ENCODE assay signal across 2 cellular contexts in the genomic region with DNA sequence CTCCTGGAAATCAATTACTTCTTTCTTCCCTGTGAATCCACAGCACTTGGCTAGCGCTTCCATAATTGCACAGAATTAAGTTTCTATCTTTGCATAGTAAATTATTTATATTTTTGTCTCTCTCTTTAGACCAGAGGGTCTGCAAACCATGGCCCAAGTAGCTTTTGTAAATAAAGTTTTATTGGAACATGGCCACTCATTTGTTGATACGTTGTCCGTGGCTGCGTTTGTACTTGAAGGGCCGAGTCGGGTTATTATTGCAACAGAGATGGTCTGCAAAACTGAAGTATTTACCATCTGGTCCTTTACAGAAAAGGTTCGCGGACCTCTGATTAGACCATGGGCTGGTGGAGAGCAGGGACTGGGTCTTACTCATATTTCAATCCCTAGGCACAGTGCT.
A peak's percentile ranks its signal among the peaks of the same experiment; 100 is the strongest.
TF ChIP-seq lines count a peak whose summit lies in the region.

No MANE protein-coding gene starts in this region.

TF ChIP-seq in A549, 52 proteins besides CTCF, POLR2A, EP300 and RAD21:
- TF ChIP-seq FOSL2 (IDR thresholded peaks at IDR 0.05): no peak
- TF ChIP-seq FOSL2 (CRISPR knock-in tag; IDR thresholded peaks at IDR 0.05): no peak
- TF ChIP-seq EHF (CRISPR knock-in tag; IDR thresholded peaks at IDR 0.05): 0 out of 2 replicates have a peak, but pooled peaks have one; percentile 8
- no peak for TF ChIP-seq CBX2 (IDR thresholded peaks at IDR 0.05; ENCODE audit: borderline replicate concordance, low read depth)

TF ChIP-seq in IMR-90, 13 proteins besides CTCF, POLR2A, EP300 and RAD21:
- TF ChIP-seq RCOR1 (IDR thresholded peaks at IDR 0.05; ENCODE audit: insufficient replicate concordance, low read length): no peak
- no peak for TF ChIP-seq NFE2L2 (IDR thresholded peaks at IDR 0.05; ENCODE audit: low read depth, low read length)
- no peak for TF ChIP-seq CHD1 (IDR thresholded peaks at IDR 0.05; ENCODE audit: low read depth, low read length)
- TF ChIP-seq CEBPB (IDR thresholded peaks at IDR 0.05; ENCODE audit: low read depth, low read length): no peak
- TF ChIP-seq MAZ (IDR thresholded peaks at IDR 0.05; ENCODE audit: borderline replicate concordance, low read depth, low read length): no peak
- TF ChIP-seq, protein P1, sequence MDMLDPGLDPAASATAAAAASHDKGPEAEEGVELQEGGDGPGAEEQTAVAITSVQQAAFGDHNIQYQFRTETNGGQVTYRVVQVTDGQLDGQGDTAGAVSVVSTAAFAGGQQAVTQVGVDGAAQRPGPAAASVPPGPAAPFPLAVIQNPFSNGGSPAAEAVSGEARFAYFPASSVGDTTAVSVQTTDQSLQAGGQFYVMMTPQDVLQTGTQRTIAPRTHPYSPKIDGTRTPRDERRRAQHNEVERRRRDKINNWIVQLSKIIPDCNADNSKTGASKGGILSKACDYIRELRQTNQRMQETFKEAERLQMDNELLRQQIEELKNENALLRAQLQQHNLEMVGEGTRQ (IDR thresholded peaks at IDR 0.05; ENCODE audit: low read depth, low read length): no peak
- TF ChIP-seq, protein P2, sequence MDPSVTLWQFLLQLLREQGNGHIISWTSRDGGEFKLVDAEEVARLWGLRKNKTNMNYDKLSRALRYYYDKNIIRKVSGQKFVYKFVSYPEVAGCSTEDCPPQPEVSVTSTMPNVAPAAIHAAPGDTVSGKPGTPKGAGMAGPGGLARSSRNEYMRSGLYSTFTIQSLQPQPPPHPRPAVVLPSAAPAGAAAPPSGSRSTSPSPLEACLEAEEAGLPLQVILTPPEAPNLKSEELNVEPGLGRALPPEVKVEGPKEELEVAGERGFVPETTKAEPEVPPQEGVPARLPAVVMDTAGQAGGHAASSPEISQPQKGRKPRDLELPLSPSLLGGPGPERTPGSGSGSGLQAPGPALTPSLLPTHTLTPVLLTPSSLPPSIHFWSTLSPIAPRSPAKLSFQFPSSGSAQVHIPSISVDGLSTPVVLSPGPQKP (IDR thresholded peaks at IDR 0.05; ENCODE audit: borderline replicate concordance, low read depth, low read length): no peak
- TF ChIP-seq MXI1 (IDR thresholded peaks at IDR 0.05; ENCODE audit: borderline replicate concordance, low read depth, low read length): no peak
- no peak for TF ChIP-seq BHLHE40 (IDR thresholded peaks at IDR 0.05; ENCODE audit: low read depth, low read length)
- TF ChIP-seq MAFK (IDR thresholded peaks at IDR 0.05; ENCODE audit: low read depth, low read length): no peak
- no peak for TF ChIP-seq SMC3 (IDR thresholded peaks at IDR 0.05; ENCODE audit: low read depth, low read length)
- no peak for TF ChIP-seq RFX5 (IDR thresholded peaks at IDR 0.05; ENCODE audit: low read depth, low read length)
- no peak for TF ChIP-seq FOS (IDR thresholded peaks at IDR 0.05; ENCODE audit: low read depth, low read length)
